ENCODE assay signal across 9 cellular contexts in genomic region chr12:54053625-54054441, GRCh38. TPM values are rescaled to one million over a fixed set of nuclear protein-coding genes. Genes with fewer than 3 reads are reported as not detected.
DNase-seq lines count a peak whose midpoint lies in the region; ATAC-seq lines count a peak whose summit lies in the region.
"Had no signal": no experiment of that assay in that cellular context is flagged by ENCODE, and none has a peak within 500 bp of the region (broad histone marks: within the 10 kb centered on the region; RNA-seq: fewer than 3 reads in every experiment).

Gene HOXC4 (plus strand): TSS chr12:54053835. CDS start chr12:54053923, 88 bp downstream.

- H3K27me3 Mint-ChIP-seq in central memory CD8-positive, alpha-beta T cell: peaks cover 49% of the 10 kb centered on the region

- H3K27ac Mint-ChIP-seq in central memory CD8-positive, alpha-beta T cell (ENCODE audit: low read depth): peak within 1 kb of the TSS; percentile 92

- peaks cover 18% of the 10 kb centered on the region for H3K4me1 ChIP-seq in mononuclear cell (ENCODE audit: insufficient read depth, low read length)

- H3K9me3 ChIP-seq in KOPT-K1 (ENCODE audit: insufficient read depth, low read length, poor library complexity, severe bottlenecking) (no peaks in the 10 kb centered on the region), mononuclear cell (ENCODE audit: low read depth, low read length) (no peaks in the 10 kb centered on the region)

- H3K9me3 Mint-ChIP-seq in central memory CD8-positive, alpha-beta T cell: no peaks in the 10 kb centered on the region

- H3K4me1 Mint-ChIP-seq in central memory CD8-positive, alpha-beta T cell: peaks cover 47% of the 10 kb centered on the region

- DNase-seq in C1 segment of cervical spinal cord (lab: John Stamatoyannopoulos, UW): peak in 9 of 14 donors; percentile 27 to 78 (median 63)
- DNase-seq in central memory CD8-positive, alpha-beta T cell (ENCODE audit: low spot score in 2 of 2): no peak
- DNase-seq in activated effector memory CD4-positive, alpha-beta T cell treated with anti-CD3 and anti-CD28 coated beads, Interleukin-2, amount 50 U/mL, for 16 hours: no peak
- DNase-seq in iPS-NIHi7 (ENCODE audit: extremely low spot score): no peak
- no peak for DNase-seq in CD1c-positive myeloid dendritic cell (ENCODE audit: extremely low spot score)

- H3K36me3 Mint-ChIP-seq in central memory CD8-positive, alpha-beta T cell (ENCODE audit: insufficient read depth): peaks cover 15% of the 10 kb centered on the region

- peaks cover 95% of the 10 kb centered on the region for H3K27me3 ChIP-seq in mononuclear cell (ENCODE audit: insufficient read depth, low read length)

- peak within 1 kb of the TSS; percentile 91 for H3K4me3 Mint-ChIP-seq in central memory CD8-positive, alpha-beta T cell

- peak within 1 kb of the TSS; percentile 71 for H3K27ac ChIP-seq in KOPT-K1 (ENCODE audit: low read depth, low read length, poor library complexity, severe bottlenecking)
- H3K27ac ChIP-seq: HL-60 had no signal

- H3K36me3 ChIP-seq in KOPT-K1 (ENCODE audit: insufficient read depth, low read length): no peaks in the 10 kb centered on the region

- peak; percentile 47 for ATAC-seq in GM19351 (IDR thresholded peaks at IDR 0.05; ENCODE audit: unreplicated experiment)
- peak; percentile 83 for ATAC-seq in central memory CD8-positive, alpha-beta T cell (replicated peaks; ENCODE audit: extremely low read depth, poor library complexity, severe bottlenecking)

- peak within 1 kb of the TSS; percentile 38 for H3K4me3 ChIP-seq in mononuclear cell (ENCODE audit: low read length)

RNA-seq across cellular contexts. Expression of gene HOXC4, which starts in this region (rescaled TPM):
- 0.42 TPM for total RNA-seq in mononuclear cell

Comparison
In these comparisons a context has a peak if more than half of its experiments do, and no peak if none do; other contexts are left out.
1. DNase-seq: peak in C1 segment of cervical spinal cord (9 of 14); none in central memory CD8-positive, alpha-beta T cell (0 of 2), activated effector memory CD4-positive, alpha-beta T cell treated with anti-CD3 and anti-CD28 coated beads, Interleukin-2, amount 50 U/mL, for 16 hours (single experiment), iPS-NIHi7 (single experiment) and CD1c-positive myeloid dendritic cell (single experiment).